9 cellular contexts compared by ENCODE assay signal in genomic region chr14:76710093-76711010, GRCh38. TPM values are rescaled to one million over a fixed set of nuclear protein-coding genes. Genes with fewer than 3 reads are reported as not detected.
DNase-seq lines count a peak whose midpoint lies in the region; ATAC-seq and TF ChIP-seq lines count a peak whose summit lies in the region.
"Had no signal": no experiment of that assay in that cellular context is flagged by ENCODE, and none has a peak within 500 bp of the region (broad histone marks: within the 10 kb centered on the region; RNA-seq: fewer than 3 reads in every experiment).

No MANE protein-coding gene starts in this region.

- H3K4me2 ChIP-seq in PC-9: no peak overlapping the region
- H3K4me2 ChIP-seq: BLaER1 had no signal

- H3K79me2 ChIP-seq in PC-9 (ENCODE audit: low read depth): no peaks in the 10 kb centered on the region

- intact Hi-C loops in PC-9 (cut with micrococcal nuclease; ENCODE audit: unreplicated experiment): loop anchor here (1.0 kb wide), 5 partner anchors 74 to 384 kb away; no protein-coding TSS in a partner anchor
- intact Hi-C loops in colonic mucosa (cut with DNase I): loop anchor here (10.0 kb wide), 2 partner anchors 74 to 154 kb away; no protein-coding TSS in a partner anchor
- intact Hi-C loops in right lobe of liver (cut with DNase I): loop anchor here in 1 of 2 donors (10.0 kb wide), 1 partner anchor 74 kb away; no protein-coding TSS in a partner anchor
- intact Hi-C loops in vagina (cut with DNase I): loop anchor here (5.0 kb wide), 1 partner anchor 77 kb away; no protein-coding TSS in a partner anchor

- DNase-seq in NCI-H2029 treated with DMSO at 0.1 percent for 48 hours (lab: John Stamatoyannopoulos, UW) (peak; percentile 4), NCI-H2029 (lab: John Stamatoyannopoulos, UW) (no peak), PC-9 (peak in 1 of 2 experiments; percentile 35), colonic mucosa (peak; percentile 22), right lobe of liver (no peak), vagina (ENCODE audit: extremely low spot score in 2 of 2) (peak in 1 of 2 donors; percentile 62)
- DNase-seq in Jurkat, Clone E6-1 (ENCODE audit: low read depth, low spot score): peak; percentile 28

- no peak overlapping the region for H3K4me3 ChIP-seq in Jurkat, Clone E6-1 (ENCODE audit: low read length)
- H3K4me3 ChIP-seq in PC-9 (no peak overlapping the region), colonic mucosa (no peak overlapping the region), right lobe of liver (no peak overlapping the region), vagina (no peak overlapping the region)
- H3K4me3 ChIP-seq: BLaER1 had no signal

- peak; percentile 96 for TF ChIP-seq CTCF in PC-9 (conservative IDR thresholded peaks at IDR 0.05)
- TF ChIP-seq CTCF in colonic mucosa (IDR thresholded peaks at IDR 0.05): peak; percentile 79
- TF ChIP-seq CTCF in right lobe of liver (IDR thresholded peaks at IDR 0.05): peak; percentile 77 to 79 (median 78)
- peak; percentile 66 to 82 (median 69) for TF ChIP-seq CTCF in vagina (IDR thresholded peaks at IDR 0.05)

- no peaks in the 10 kb centered on the region for H4K20me1 ChIP-seq in PC-9 (ENCODE audit: insufficient read depth)
- H4K20me1 ChIP-seq: BLaER1 had no signal

- no peaks in the 10 kb centered on the region for H3K4me1 ChIP-seq in PC-9 (replicated peaks; ENCODE audit: insufficient read depth)
- no peaks in the 10 kb centered on the region for H3K4me1 ChIP-seq in colonic mucosa
- H3K4me1 ChIP-seq in right lobe of liver: no peaks in the 10 kb centered on the region
- peaks cover 2% of the 10 kb centered on the region for H3K4me1 ChIP-seq in vagina

- H3K9me3 ChIP-seq in PC-9 (ENCODE audit: insufficient read depth, low read depth) (no peaks in the 10 kb centered on the region), colonic mucosa (no peaks in the 10 kb centered on the region), right lobe of liver (no peaks in the 10 kb centered on the region), vagina (no peaks in the 10 kb centered on the region)
- H3K9me3 ChIP-seq: BLaER1 had no signal

- H3K36me3 ChIP-seq in PC-9 (ENCODE audit: low read depth): no peaks in the 10 kb centered on the region
- H3K36me3 ChIP-seq in colonic mucosa: no peaks in the 10 kb centered on the region
- no peaks in the 10 kb centered on the region for H3K36me3 ChIP-seq in right lobe of liver
- no peaks in the 10 kb centered on the region for H3K36me3 ChIP-seq in vagina
- H3K36me3 ChIP-seq: BLaER1 had no signal

- no peak overlapping the region for H3K9ac ChIP-seq in colonic mucosa (ENCODE audit: low read depth in 2 of 2, low read length in 2 of 2)
- H3K9ac ChIP-seq: BLaER1 had no signal

- no peak overlapping the region for H3K27ac ChIP-seq in PC-9
- H3K27ac ChIP-seq in colonic mucosa: no peak overlapping the region
- no peak overlapping the region for H3K27ac ChIP-seq in right lobe of liver
- no peak overlapping the region for H3K27ac ChIP-seq in vagina
- H3K27ac ChIP-seq: BLaER1 had no signal

- ATAC-seq in right lobe of liver (peak; percentile 84 to 91 (median 88)), GM18505 (IDR thresholded peaks at IDR 0.05; ENCODE audit: unreplicated experiment) (no peak)

- BruUV-seq in PC-9 (replicated peaks; lab: Mats Ljungman, UMichigan): no TSS peak

- TF ChIP-seq POLR2A in right lobe of liver (IDR thresholded peaks at IDR 0.05) (no peak), vagina (IDR thresholded peaks at IDR 0.05) (no peak), GM18505 (IDR thresholded peaks at IDR 0.05; ENCODE audit: borderline replicate concordance, extremely low read depth, insufficient read depth, insufficient read length) (no peak)

- no peak overlapping the region for H2AFZ ChIP-seq in PC-9

- WGBS in right lobe of liver (ENCODE audit: insufficient coverage, low coverage, low lambda C conversion rate, missing lambda C conversion rate): 13% methylated on average over 12 of the region's 12 CpGs

- POLR2A ChIA-PET in PC-9 (lab: Charles Lee; ENCODE audit: unreplicated experiment): no interaction called here

- H3F3A ChIP-seq in PC-9 (ENCODE audit: insufficient read depth, low read depth): no peaks in the 10 kb centered on the region

- CTCF ChIA-PET in PC-9 (lab: Charles Lee): interaction anchor here (0.6 to 3.5 kb wide), 10 partner anchors 32 to 441 kb away, joined by 3 to 28 read pairs (median 4); no protein-coding TSS in a partner anchor

- no peaks in the 10 kb centered on the region for H3K9me2 ChIP-seq in PC-9 (ENCODE audit: insufficient read depth)

- peaks cover 93% of the 10 kb centered on the region for H3K27me3 ChIP-seq in PC-9 (ENCODE audit: insufficient read depth, low read depth)
- H3K27me3 ChIP-seq in colonic mucosa: no peaks in the 10 kb centered on the region
- no peaks in the 10 kb centered on the region for H3K27me3 ChIP-seq in right lobe of liver
- no peaks in the 10 kb centered on the region for H3K27me3 ChIP-seq in vagina
- H3K27me3 ChIP-seq: BLaER1 had no signal

RNA-seq across cellular contexts. Expression of gene VASH1, which starts 50.9 kb away (rescaled TPM):
- 8.3 TPM for polyA plus RNA-seq in Jurkat, Clone E6-1 (2012; ENCODE audit: insufficient read depth, insufficient read length)
- total RNA-seq in PC-9 (2021): 4.3 and 7.4 TPM in 2 replicates
- 1 to 10 TPM; 2.9 to 3.6 TPM for total RNA-seq in colonic mucosa
- 10 to 100 TPM in 1 of 6 experiments, 1 to 10 TPM in 5; 2.0 to 12.3 (median 4.6) TPM for total RNA-seq in right lobe of liver
- 6.1 TPM for total RNA-seq in vagina

Comparison
In these comparisons a context has a peak if more than half of its experiments do, and no peak if none do; other contexts are left out.
1. DNase-seq: peak in NCI-H2029 treated with DMSO at 0.1 percent for 48 hours (single experiment), Jurkat, Clone E6-1 (single experiment) and colonic mucosa (single experiment); none in NCI-H2029 (single experiment) and right lobe of liver (0 of 3).
2. Peak in every context shown above with its lines, with median percentiles within 50 percentile points of each other: CTCF ChIP-seq.